ENCODE assay signal across 17 cellular contexts in the genomic region with DNA sequence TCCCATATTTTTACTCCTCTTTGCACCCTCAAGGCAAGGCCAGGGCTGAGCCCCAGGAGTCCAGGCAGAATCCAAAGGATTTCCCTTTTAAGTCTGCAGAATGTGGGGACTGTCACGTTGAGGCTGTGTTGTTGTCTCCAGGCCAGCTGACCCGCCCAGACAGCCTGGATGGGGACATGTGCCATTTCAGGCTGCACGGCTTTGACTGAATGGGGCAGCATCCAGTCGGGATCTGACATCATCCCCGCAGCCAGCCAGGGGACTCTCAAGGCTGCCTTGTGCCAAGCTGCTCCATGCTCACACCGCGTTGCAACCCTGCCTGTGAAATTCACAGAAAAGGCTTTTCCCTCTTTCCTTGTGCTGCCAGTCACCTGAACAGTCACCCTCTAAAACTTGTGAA. TPM values are rescaled to one million over a fixed set of nuclear protein-coding genes. Genes with fewer than 3 reads are reported as not detected.
A peak's percentile ranks its signal among the peaks of the same experiment; 100 is the strongest.
DNase-seq lines count a peak whose midpoint lies in the region; ATAC-seq and TF ChIP-seq lines count a peak whose summit lies in the region.
"Had no signal": no experiment of that assay in that cellular context is flagged by ENCODE, and none has a peak within 500 bp of the region (broad histone marks: within the 10 kb centered on the region; RNA-seq: fewer than 3 reads in every experiment).

No MANE protein-coding gene starts in this region.

- no peak overlapping the region for H4K8ac ChIP-seq in IMR-90 (ENCODE audit: low read depth in 2 of 2, low read length in 2 of 2)

- H2BK20ac ChIP-seq in IMR-90 (ENCODE audit: low read depth, low read length): peak overlapping the region; percentile 52

- no peaks in the 10 kb centered on the region for H3K4me1 Mint-ChIP-seq in activated CD4-positive, alpha-beta memory T cell treated with anti-CD3 and anti-CD28 coated beads for 36 hours (ENCODE audit: low read depth)
- H3K4me1 Mint-ChIP-seq in CD8-positive, alpha-beta memory T cell: no peaks in the 10 kb centered on the region

- no peak for TF ChIP-seq CTCF in IMR-90 (conservative IDR thresholded peaks at IDR 0.05; ENCODE audit: low read depth, low read length)
- TF ChIP-seq CTCF in esophagus squamous epithelium (IDR thresholded peaks at IDR 0.05): no peak

- 88% methylated on average over 3 of the region's 7 CpGs; no CpG with 5 or more reads in 1 of the 2 experiments for WGBS in IMR-90 (ENCODE audit: extremely low coverage in 2 of 2, insufficient read length in 1 of 2), 2 experiments
- WGBS in esophagus squamous epithelium, 2 donors: 50 to 73% methylated on average over 1 to 3 of the region's 7 CpGs

- H3K36me3 ChIP-seq in IMR-90 (ENCODE audit: control insufficient read depth, insufficient read depth, low read length): no peaks in the 10 kb centered on the region
- no peaks in the 10 kb centered on the region for H3K36me3 ChIP-seq in esophagus squamous epithelium
- no peaks in the 10 kb centered on the region for H3K36me3 ChIP-seq in muscle layer of colon (ENCODE audit: insufficient read depth, low read length)
- no peaks in the 10 kb centered on the region for H3K36me3 ChIP-seq in subcutaneous abdominal adipose tissue (ENCODE audit: control insufficient read depth in 5 of 5, insufficient read depth in 5 of 5, low read length in 5 of 5)
- no peaks in the 10 kb centered on the region for H3K36me3 ChIP-seq in CD8-positive, alpha-beta memory T cell (ENCODE audit: insufficient read depth, low read length)

- H3K36me3 Mint-ChIP-seq in activated CD4-positive, alpha-beta memory T cell treated with anti-CD3 and anti-CD28 coated beads for 36 hours: no peaks in the 10 kb centered on the region
- no peaks in the 10 kb centered on the region for H3K36me3 Mint-ChIP-seq in CD8-positive, alpha-beta memory T cell
- H3K36me3 Mint-ChIP-seq: naive thymus-derived CD4-positive, alpha-beta T cell; type B pancreatic cell had no signal

- no peak overlapping the region for H4K5ac ChIP-seq in IMR-90 (ENCODE audit: low read depth, low read length)

- no peak overlapping the region for H3K56ac ChIP-seq in IMR-90 (ENCODE audit: extremely low read depth, insufficient read depth, low read length)

- H3K79me1 ChIP-seq in IMR-90 (ENCODE audit: low read depth in 1 of 2, low read length in 2 of 2): no peaks in the 10 kb centered on the region

- POLR2A ChIA-PET in IMR-90 (lab: Charles Lee; ENCODE audit: unreplicated experiment): no interaction called here
- POLR2A ChIA-PET in activated CD4-positive, alpha-beta memory T cell treated with anti-CD3 and anti-CD28 coated beads for 36 hours (lab: Charles Lee): no interaction called here
- POLR2A ChIA-PET in CD8-positive, alpha-beta memory T cell (lab: Charles Lee): no interaction called here

- BruUV-seq in IMR-90 (replicated peaks; lab: Mats Ljungman, UMichigan): no TSS peak

- H3K27ac ChIP-seq in IMR-90 (ENCODE audit: insufficient read depth, low read length): no peak overlapping the region
- peak overlapping the region in 3 of 4 donors; percentile 40 to 64 (median 63) for H3K27ac ChIP-seq in esophagus squamous epithelium
- H3K27ac ChIP-seq in muscle layer of colon (ENCODE audit: low read depth, low read length): peak overlapping the region; percentile 37
- H3K27ac ChIP-seq in subcutaneous abdominal adipose tissue (ENCODE audit: low read depth, low read length): peak overlapping the region; percentile 98
- no peak overlapping the region for H3K27ac ChIP-seq in CD8-positive, alpha-beta memory T cell (ENCODE audit: low read depth, low read length)

- no peak for DNase-seq in IMR-90
- DNase-seq in esophagus squamous epithelium (lab: John Stamatoyannopoulos, UW): no peak
- DNase-seq in NOMO-1 (lab: John Stamatoyannopoulos, UW; ENCODE audit: unreplicated experiment in 2 of 2): no peak
- no peak for DNase-seq in activated CD4-positive, alpha-beta memory T cell treated with anti-CD3 and anti-CD28 coated beads for 36 hours
- DNase-seq in NCI-H226: no peak
- no peak for DNase-seq in CD8-positive, alpha-beta memory T cell
- DNase-seq: activated CD4-positive, alpha-beta T cell treated with anti-CD3 and anti-CD28 coated beads for 4 hours; activated T-cell treated with anti-CD3 and anti-CD28 coated beads, Interleukin-2, amount 50 U/mL, for 24 hours; DND-41; effector CD4-positive, alpha-beta T cell; foreskin fibroblast; naive thymus-derived CD4-positive, alpha-beta T cell; NCI-H1092 treated with DMSO at 0.1 percent for 48 hours had no signal

- peak overlapping the region; percentile 17; the same call in 1 of the 2 replicates for H2AK5ac ChIP-seq in IMR-90 (ENCODE audit: low read depth, low read length)

- H3K4ac ChIP-seq in IMR-90 (ENCODE audit: low read depth, low read length): peak overlapping the region; percentile 60; the same call in 1 of the 2 replicates

- H2AK9ac ChIP-seq in IMR-90 (replicated peaks; ENCODE audit: low read depth, low read length, poor library complexity): no peak overlapping the region

- peak overlapping the region; percentile 41; the same call in 1 of the 2 replicates for H2BK120ac ChIP-seq in IMR-90 (ENCODE audit: low read depth, low read length)

- in situ Hi-C loops in IMR-90 (cut with MboI; ENCODE audit: low sequenced_read_pairs): loop anchor here (25.0 kb wide), 1 partner anchor 147 kb away; no protein-coding TSS in a partner anchor

- no peaks in the 10 kb centered on the region for H4K20me1 ChIP-seq in IMR-90 (ENCODE audit: insufficient read depth, low read length)

- no peak for ATAC-seq in IMR-90 (ENCODE audit: low read depth)
- ATAC-seq: naive thymus-derived CD4-positive, alpha-beta T cell had no signal

- peak overlapping the region; percentile 24; the same call in 1 of the 3 replicates for H2BK15ac ChIP-seq in IMR-90 (ENCODE audit: low read depth, low read length)

- no peak for TF ChIP-seq RAD21 in IMR-90 (IDR thresholded peaks at IDR 0.05; ENCODE audit: low read length)

- dilution Hi-C loops in IMR-90 (cut with HindIII; ENCODE audit: low sequenced_read_pairs, unreplicated experiment): no loop called here

- H3K9me3 ChIP-seq in IMR-90 (ENCODE audit: control insufficient read depth, insufficient read depth, low read length) (no peaks in the 10 kb centered on the region), esophagus squamous epithelium (no peaks in the 10 kb centered on the region), muscle layer of colon (ENCODE audit: low read length) (no peaks in the 10 kb centered on the region), subcutaneous abdominal adipose tissue (ENCODE audit: control insufficient read depth in 5 of 5, low read length in 5 of 5) (no peaks in the 10 kb centered on the region)
- H3K9me3 ChIP-seq in CD8-positive, alpha-beta memory T cell (ENCODE audit: low read length): no peaks in the 10 kb centered on the region

- intact Hi-C loops in IMR-90 (cut with micrococcal nuclease): no loop called here
- intact Hi-C loops in esophagus squamous epithelium (cut with DNase I): no loop called here
- intact Hi-C loops in activated CD4-positive, alpha-beta memory T cell treated with anti-CD3 and anti-CD28 coated beads for 36 hours (cut with micrococcal nuclease): no loop called here

- H3K27me3 ChIP-seq in IMR-90 (ENCODE audit: control insufficient read depth, insufficient read depth, low read length): no peaks in the 10 kb centered on the region
- H3K27me3 ChIP-seq in esophagus squamous epithelium: no peaks in the 10 kb centered on the region
- H3K27me3 ChIP-seq in muscle layer of colon (ENCODE audit: control insufficient read depth in 1 of 2, insufficient read depth in 2 of 2, low read length in 2 of 2): no peaks in the 10 kb centered on the region
- no peaks in the 10 kb centered on the region for H3K27me3 ChIP-seq in subcutaneous abdominal adipose tissue (ENCODE audit: control insufficient read depth in 5 of 5, insufficient read depth in 4 of 5, low read length in 5 of 5)
- H3K27me3 ChIP-seq in CD8-positive, alpha-beta memory T cell (ENCODE audit: insufficient read depth, low read length, poor library complexity, severe bottlenecking): no peaks in the 10 kb centered on the region

- H2AFZ ChIP-seq in IMR-90 (replicated peaks; ENCODE audit: low read length, poor library complexity): no peak overlapping the region

- no peak overlapping the region for H3K9ac ChIP-seq in IMR-90 (ENCODE audit: low read depth, low read length)
- H3K9ac ChIP-seq in muscle layer of colon (ENCODE audit: low read length): no peak overlapping the region
- H3K9ac ChIP-seq in subcutaneous abdominal adipose tissue (ENCODE audit: low read length in 5 of 5): no peak overlapping the region

- peaks cover 14% of the 10 kb centered on the region for H3K4me1 ChIP-seq in IMR-90 (ENCODE audit: control insufficient read depth, insufficient read depth, low read length)
- peaks cover 0 to 43% (median 10%) of the 10 kb centered on the region in 3 donors for H3K4me1 ChIP-seq in esophagus squamous epithelium
- H3K4me1 ChIP-seq in muscle layer of colon (ENCODE audit: insufficient read depth, low read length): peaks cover 44% of the 10 kb centered on the region
- H3K4me1 ChIP-seq in subcutaneous abdominal adipose tissue (ENCODE audit: control insufficient read depth in 5 of 5, insufficient read depth in 5 of 5, low read length in 5 of 5): peaks cover 3 to 56% (median 44%) of the 10 kb centered on the region in 5 donors
- no peaks in the 10 kb centered on the region for H3K4me1 ChIP-seq in CD8-positive, alpha-beta memory T cell (ENCODE audit: insufficient read depth, low read length)

- H4K91ac ChIP-seq in IMR-90 (ENCODE audit: insufficient read depth, low read depth, low read length): peak overlapping the region; percentile 68

- 0 out of 2 replicates have a peak overlapping the region, but pooled peaks have one; percentile 51 for H3K14ac ChIP-seq in IMR-90 (replicated peaks; ENCODE audit: low read depth, low read length)

- no peak overlapping the region for H2BK5ac ChIP-seq in IMR-90 (ENCODE audit: low read depth, low read length, poor library complexity, severe bottlenecking)

- CTCF ChIA-PET in IMR-90 (lab: Yijun Ruan, JAX): no interaction called here
- CTCF ChIA-PET in activated CD4-positive, alpha-beta memory T cell treated with anti-CD3 and anti-CD28 coated beads for 36 hours (lab: Charles Lee): no interaction called here
- CTCF ChIA-PET in CD8-positive, alpha-beta memory T cell (lab: Charles Lee): no interaction called here

- H3K4me3 Mint-ChIP-seq in activated CD4-positive, alpha-beta memory T cell treated with anti-CD3 and anti-CD28 coated beads for 36 hours: no peak overlapping the region
- no peak overlapping the region for H3K4me3 Mint-ChIP-seq in CD8-positive, alpha-beta memory T cell
- H3K4me3 Mint-ChIP-seq: activated T-cell treated with anti-CD3 and anti-CD28 coated beads, Interleukin-2, amount 50 U/mL, for 24 hours; naive thymus-derived CD4-positive, alpha-beta T cell; type B pancreatic cell had no signal

- H3K4me3 ChIP-seq in IMR-90 (ENCODE audit: insufficient read depth, low read depth, low read length) (no peak overlapping the region), esophagus squamous epithelium (no peak overlapping the region), muscle layer of colon (ENCODE audit: low read depth in 1 of 2, low read length in 2 of 2) (no peak overlapping the region), subcutaneous abdominal adipose tissue (ENCODE audit: low read depth in 1 of 5, low read length in 5 of 5) (no peak overlapping the region)
- no peak overlapping the region for H3K4me3 ChIP-seq in CD8-positive, alpha-beta memory T cell (ENCODE audit: low read length)

- TF ChIP-seq POLR2A in IMR-90 (IDR thresholded peaks at IDR 0.05; ENCODE audit: low read depth, low read length) (no peak), esophagus squamous epithelium (IDR thresholded peaks at IDR 0.05) (no peak)

- H3K27me3 Mint-ChIP-seq in activated CD4-positive, alpha-beta memory T cell treated with anti-CD3 and anti-CD28 coated beads for 36 hours: peaks cover 15% of the 10 kb centered on the region
- H3K27me3 Mint-ChIP-seq in CD8-positive, alpha-beta memory T cell: peaks cover 9 to 13% of the 10 kb centered on the region in 2 donors
- H3K27me3 Mint-ChIP-seq: type B pancreatic cell had no signal

- no peak overlapping the region for H3K4me2 ChIP-seq in IMR-90 (ENCODE audit: low read depth, low read length)

- no peak overlapping the region for H3K18ac ChIP-seq in IMR-90 (ENCODE audit: low read depth, low read length)

- H3K23ac ChIP-seq in IMR-90 (ENCODE audit: low read depth, low read length): no peak overlapping the region

- H3K9me1 ChIP-seq in IMR-90 (ENCODE audit: insufficient read depth, low read length): peaks cover 14% of the 10 kb centered on the region

- H3K9me3 Mint-ChIP-seq in activated CD4-positive, alpha-beta memory T cell treated with anti-CD3 and anti-CD28 coated beads for 36 hours: no peaks in the 10 kb centered on the region
- no peaks in the 10 kb centered on the region for H3K9me3 Mint-ChIP-seq in CD8-positive, alpha-beta memory T cell
- H3K9me3 Mint-ChIP-seq: activated T-cell treated with anti-CD3 and anti-CD28 coated beads, Interleukin-2, amount 50 U/mL, for 24 hours; type B pancreatic cell had no signal

- H3K27ac Mint-ChIP-seq in activated CD4-positive, alpha-beta memory T cell treated with anti-CD3 and anti-CD28 coated beads for 36 hours: no peak overlapping the region
- H3K27ac Mint-ChIP-seq in CD8-positive, alpha-beta memory T cell: no peak overlapping the region
- H3K27ac Mint-ChIP-seq: activated T-cell treated with anti-CD3 and anti-CD28 coated beads, Interleukin-2, amount 50 U/mL, for 24 hours; naive thymus-derived CD4-positive, alpha-beta T cell; type B pancreatic cell had no signal

RNA-seq across cellular contexts. Expression of gene ZNF366, which starts 2.2 kb away (rescaled TPM):
- total RNA-seq in IMR-90 (2012; rRNA removed) (not detected in 2 replicates), esophagus squamous epithelium (1 to 10 TPM in 2 of 4 donors, under 1 TPM in 2; 0.48 to 2.9 (median 1.4) TPM)
- polyA plus RNA-seq in IMR-90 (2012; rRNA removed): not detected in 2 replicates
- not detected in 2 replicates for polyA plus RNA-seq in IMR-90 (2012; cell fraction: cytosol; rRNA removed)
- not detected in 2 replicates for polyA plus RNA-seq in IMR-90 (2012; cell fraction: nucleus; rRNA removed; ENCODE audit: low replicate concordance)
- total RNA-seq in activated CD4-positive, alpha-beta memory T cell treated with anti-CD3 and anti-CD28 coated beads for 36 hours: not detected
- total RNA-seq in CD8-positive, alpha-beta memory T cell: not detected
- not detected for polyA plus RNA-seq in CD8-positive, alpha-beta memory T cell
- total RNA-seq: T-helper 1 cell treated with Interleukin-12 subunit alpha and Interleukin-12 subunit beta and Interleukin-4 antibody, amounts not matched to agents 30 ng/mL and 1 ng/mL, for 36 hours had no signal
- polyA plus RNA-seq: naive thymus-derived CD4-positive, alpha-beta T cell had no signal

Comparison
In these comparisons a context has a peak if more than half of its experiments do, and no peak if none do; other contexts are left out.
1. H3K27ac ChIP-seq: peak in esophagus squamous epithelium (3 of 4), muscle layer of colon (single experiment) and subcutaneous abdominal adipose tissue (single experiment); none in IMR-90 (single experiment) and CD8-positive, alpha-beta memory T cell (single experiment).